Comparison of ENCODE assay signal across 8 cellular contexts in genomic region chr6:153024401-153025017, GRCh38. TPM values are rescaled to one million over a fixed set of nuclear protein-coding genes. Genes with fewer than 3 reads are reported as not detected.
DNase-seq lines count a peak whose midpoint lies in the region; ATAC-seq and TF ChIP-seq lines count a peak whose summit lies in the region.

No MANE protein-coding gene starts in this region.

- peak; percentile 99 for ATAC-seq in GM18505 (IDR thresholded peaks at IDR 0.05; ENCODE audit: unreplicated experiment)
- peak; percentile 98 for ATAC-seq in HG02763 (IDR thresholded peaks at IDR 0.05; ENCODE audit: unreplicated experiment)
- ATAC-seq in T-cell (replicated peaks in 1 of 4) = peak; percentile 71 to 83 (median 77)

- CTCF ChIA-PET in T-cell (lab: Charles Lee) = interaction anchor here (0.5 to 1.6 kb wide), 6 partner anchors 24 to 1128 kb away, joined by 3 to 7 read pairs (median 4); no protein-coding TSS in a partner anchor

- TF ChIP-seq POLR2A in GM18505 (IDR thresholded peaks at IDR 0.05; ENCODE audit: borderline replicate concordance, extremely low read depth, insufficient read depth, insufficient read length) = no peak

- TF ChIP-seq CTCF in AG09309 (IDR thresholded peaks at IDR 0.05; ENCODE audit: control insufficient read depth, insufficient read depth, low read depth, low read length, missing control alignments) = peak; percentile 74

- H3K36me3 Mint-ChIP-seq in T-cell = no peaks in the 10 kb centered on the region

- H3K27me3 Mint-ChIP-seq in T-cell = peaks cover 6 to 21% of the 10 kb centered on the region in 2 donors

- POLR2A ChIA-PET in T-cell (lab: Charles Lee) = interaction anchor here in 1 of 2 donors (0.7 kb wide), 1 partner anchor 11 kb away, joined by 3 read pairs; no protein-coding TSS in a partner anchor

- H3K4me3 Mint-ChIP-seq in T-cell = no peak overlapping the region

- no peaks in the 10 kb centered on the region for H3K4me1 Mint-ChIP-seq in T-cell

- H3K27ac Mint-ChIP-seq in T-cell = no peak overlapping the region

- DNase-seq in AG09309 (ENCODE audit: low read depth) (no peak), NAMALWA (ENCODE audit: low spot score) (peak; percentile 85), T-cell (peak in 24 of 34 experiments; percentile 3 to 43 (median 18)), brain pericyte (ENCODE audit: low read depth, low spot score) (peak; percentile 24), iPS-NIHi7 (ENCODE audit: extremely low spot score) (peak; percentile 64)
- peak; percentile 14 to 28 for DNase-seq in stimulated activated CD4-positive, alpha-beta T cell treated with anti-CD3 and anti-CD28 coated beads, Interleukin-2, amount 100 ng/mL, for 24 hours

- no peak overlapping the region for H3K4me3 ChIP-seq in AG09309 (ENCODE audit: control insufficient read depth, low read depth, low read length)

- H3K9me3 Mint-ChIP-seq in T-cell = no peaks in the 10 kb centered on the region

RNA-seq across cellular contexts. Expression of gene MTRF1L, which starts 22.0 kb away (rescaled TPM):
- total RNA-seq in T-cell = 10 to 100 TPM in 3 of 5 donors, 1 to 10 TPM in 2; 7.0 to 12.2 (median 11.0) TPM

RNA-seq across cellular contexts. Expression of gene FBXO5, which starts 41.7 kb away (rescaled TPM):
- 1 to 10 TPM; 4.4 to 9.3 (median 8.1) TPM for total RNA-seq in T-cell
